Comparison of ENCODE assay signal across 22 cellular contexts in the genomic region with DNA sequence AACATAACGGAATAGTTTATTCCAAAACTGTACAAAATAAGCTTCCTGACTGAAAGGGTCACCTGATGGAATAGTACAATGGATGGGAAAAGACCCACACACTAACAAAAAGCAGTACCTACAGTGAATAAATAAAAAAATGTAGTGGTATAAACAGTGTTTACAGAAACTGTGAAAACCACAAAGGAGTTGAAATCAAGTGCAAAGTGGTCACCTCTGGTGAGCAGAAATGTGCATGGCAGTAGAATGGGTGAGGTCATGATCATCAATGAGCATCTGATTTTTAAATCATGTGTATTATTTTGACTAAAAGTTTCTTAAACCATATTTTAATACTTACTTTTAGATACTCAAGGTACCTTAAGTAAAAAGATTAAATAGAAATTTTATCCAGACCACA. TPM values are rescaled to one million over a fixed set of nuclear protein-coding genes. Genes with fewer than 3 reads are reported as not detected.
DNase-seq lines count a peak whose midpoint lies in the region; ATAC-seq, FAIRE-seq and TF ChIP-seq lines count a peak whose summit lies in the region.
"Had no signal": no experiment of that assay in that cellular context is flagged by ENCODE, and none has a peak within 500 bp of the region (broad histone marks: within the 10 kb centered on the region; RNA-seq: fewer than 3 reads in every experiment).

No MANE protein-coding gene starts in this region.

- no peak overlapping the region for H3K9ac ChIP-seq in GM12878 (ENCODE audit: control insufficient read depth, insufficient read depth, low read length)
- H3K9ac ChIP-seq in smooth muscle cell (ENCODE audit: low read depth), result no peak overlapping the region
- H3K9ac ChIP-seq: KMS-11 had no signal

- H2AFZ ChIP-seq in GM12878 (ENCODE audit: control insufficient read depth, low read depth, low read length), result no peak overlapping the region
- no peak overlapping the region for H2AFZ ChIP-seq in smooth muscle cell (ENCODE audit: low read depth)

- no peaks in the 10 kb centered on the region for H3K9me3 ChIP-seq in GM12878 (replicated peaks; ENCODE audit: control insufficient read depth, insufficient read depth, low read length)
- no peaks in the 10 kb centered on the region for H3K9me3 ChIP-seq in CD8-positive, alpha-beta memory T cell (ENCODE audit: low read length)
- H3K9me3 ChIP-seq in smooth muscle cell (replicated peaks; ENCODE audit: low read depth), result no peaks in the 10 kb centered on the region
- H3K9me3 ChIP-seq in HAP-1, result no peaks in the 10 kb centered on the region
- H3K9me3 ChIP-seq: A549 had no signal

- ATAC-seq in natural killer cell (peak; percentile 70 to 97 (median 93)), HG03175 (IDR thresholded peaks at IDR 0.05; ENCODE audit: unreplicated experiment) (peak; percentile 62), GM12878 (peak; percentile 62)
- no peak for ATAC-seq in natural killer cell treated with Interleukin-12 subunit alpha and Interleukin-12 subunit beta and Interleukin-15 and Interleukin-18, amount 100 ng/mL, for 72 hours
- ATAC-seq: A549 had no signal

- H4K20me1 ChIP-seq in GM12878 (ENCODE audit: control insufficient read depth, insufficient read depth) (no peaks in the 10 kb centered on the region), smooth muscle cell (ENCODE audit: low read depth) (no peaks in the 10 kb centered on the region)

- H3K27ac ChIP-seq in GM12878 (ENCODE audit: control insufficient read depth, insufficient read depth) (no peak overlapping the region), smooth muscle cell (ENCODE audit: low read depth) (no peak overlapping the region)
- no peak overlapping the region for H3K27ac ChIP-seq in CD8-positive, alpha-beta memory T cell (ENCODE audit: low read depth, low read length)
- H3K27ac ChIP-seq: 22Rv1, A549, C4-2B, HL-60, KMS-11 had no signal

- peaks cover 9% of the 10 kb centered on the region for H3K36me3 Mint-ChIP-seq in natural killer cell
- H3K36me3 Mint-ChIP-seq in natural killer cell treated with Interleukin-12 subunit alpha and Interleukin-12 subunit beta and Interleukin-15 and Interleukin-18, amount 100 ng/mL, for 72 hours, result peaks cover 8% of the 10 kb centered on the region
- peaks cover 8 to 46% (median 30%) of the 10 kb centered on the region in 3 donors for H3K36me3 Mint-ChIP-seq in CD8-positive, alpha-beta memory T cell

- no peaks in the 10 kb centered on the region for H3F3A ChIP-seq in smooth muscle cell (ENCODE audit: low read depth)

- intact Hi-C loops in natural killer cell (cut with micrococcal nuclease) (loop anchor here (2.0 kb wide), 1 partner anchor 130 kb away; no protein-coding TSS in a partner anchor), GM12878 (cut with micrococcal nuclease; ENCODE audit: unreplicated experiment) (no loop called here)

- H3K27me3 ChIP-seq in GM12878 (replicated peaks in 1 of 2; ENCODE audit: control insufficient read depth in 2 of 2, insufficient read depth in 2 of 2, low read length in 1 of 2) (no peaks in the 10 kb centered on the region), smooth muscle cell (ENCODE audit: low read depth) (no peaks in the 10 kb centered on the region), HAP-1 (ENCODE audit: low read depth) (no peaks in the 10 kb centered on the region)
- H3K27me3 ChIP-seq in CD8-positive, alpha-beta memory T cell (ENCODE audit: insufficient read depth, low read length, poor library complexity, severe bottlenecking), result no peaks in the 10 kb centered on the region

- TF ChIP-seq RAD21 in GM12878 (IDR thresholded peaks at IDR 0.05; ENCODE audit: insufficient read depth, low read depth, low read length), result no peak

- no peaks in the 10 kb centered on the region for H3K9me3 Mint-ChIP-seq in natural killer cell
- H3K9me3 Mint-ChIP-seq in natural killer cell treated with Interleukin-12 subunit alpha and Interleukin-12 subunit beta and Interleukin-15 and Interleukin-18, amount 100 ng/mL, for 72 hours, result no peaks in the 10 kb centered on the region
- H3K9me3 Mint-ChIP-seq in CD8-positive, alpha-beta memory T cell, result no peaks in the 10 kb centered on the region
- H3K9me3 Mint-ChIP-seq: CD4-positive, alpha-beta T cell had no signal

- RAD21 ChIA-PET in GM12878 (lab: Charles Lee; ENCODE audit: unreplicated experiment), result no interaction called here

- no peak for TF ChIP-seq EP300 in GM12878 (IDR thresholded peaks at IDR 0.05; ENCODE audit: borderline replicate concordance in 1 of 2, control insufficient read depth in 1 of 2, low read depth in 2 of 2, low read length in 2 of 2)

- WGBS in GM12878 (ENCODE audit: insufficient coverage, insufficient replicate concordance, low lambda C conversion rate, missing lambda C conversion rate), result 96% methylated on average over 1 of the region's 1 CpG
- WGBS in smooth muscle cell (ENCODE audit: low lambda C conversion rate), result 100% methylated on average over 1 of the region's 1 CpG

- H3K79me2 ChIP-seq in GM12878 (ENCODE audit: control insufficient read depth, insufficient read depth, low read length) (no peaks in the 10 kb centered on the region), smooth muscle cell (ENCODE audit: low read depth) (peaks cover 4% of the 10 kb centered on the region)

- no peaks in the 10 kb centered on the region for H3K4me1 ChIP-seq in GM12878 (ENCODE audit: control insufficient read depth, insufficient read depth, low read length)
- no peaks in the 10 kb centered on the region for H3K4me1 ChIP-seq in CD8-positive, alpha-beta memory T cell (ENCODE audit: insufficient read depth, low read length)
- H3K4me1 ChIP-seq in smooth muscle cell (ENCODE audit: low read depth), result peaks cover 10% of the 10 kb centered on the region
- peaks cover 3% of the 10 kb centered on the region; the same call in 1 of the 2 replicates for H3K4me1 ChIP-seq in HAP-1
- H3K4me1 ChIP-seq: A549 had no signal

- H3K4me3 Mint-ChIP-seq in natural killer cell, result peak overlapping the region; percentile 35
- no peak overlapping the region for H3K4me3 Mint-ChIP-seq in natural killer cell treated with Interleukin-12 subunit alpha and Interleukin-12 subunit beta and Interleukin-15 and Interleukin-18, amount 100 ng/mL, for 72 hours
- no peak overlapping the region for H3K4me3 Mint-ChIP-seq in CD8-positive, alpha-beta memory T cell
- H3K4me3 Mint-ChIP-seq: CD4-positive, alpha-beta T cell had no signal

- TF ChIP-seq POLR2A in GM12878 (IDR thresholded peaks at IDR 0.05; ENCODE audit: low read depth, low read length), result no peak

- SMC1A ChIA-PET in GM12878 (lab: Charles Lee; ENCODE audit: uncharacterized antibody, unreplicated experiment), result interaction anchor here (1.1 to 1.2 kb wide), 2 partner anchors 9 to 11 kb away, joined by 3 read pairs; no protein-coding TSS in a partner anchor

- POLR2A ChIA-PET in GM12878 (lab: Charles Lee), result no interaction called here
- POLR2A ChIA-PET in CD8-positive, alpha-beta memory T cell (lab: Charles Lee), result no interaction called here

- no peak overlapping the region for H3K4me3 ChIP-seq in GM12878
- H3K4me3 ChIP-seq in CD8-positive, alpha-beta memory T cell (ENCODE audit: low read length), result no peak overlapping the region
- no peak overlapping the region for H3K4me3 ChIP-seq in smooth muscle cell
- no peak overlapping the region for H3K4me3 ChIP-seq in HAP-1
- H3K4me3 ChIP-seq: A549 had no signal

- BruUV-seq in GM12878 (replicated peaks; lab: Mats Ljungman, UMichigan), result no TSS peak

- H3K4me2 ChIP-seq in GM12878 (ENCODE audit: control insufficient read depth, insufficient read depth), result no peak overlapping the region
- no peak overlapping the region for H3K4me2 ChIP-seq in smooth muscle cell
- H3K4me2 ChIP-seq: A549, KMS-11 had no signal

- TF ChIP-seq CTCF in natural killer cell (IDR thresholded peaks at IDR 0.05) (no peak), GM12878 (IDR thresholded peaks at IDR 0.05 in 2 of 3, conservative IDR thresholded peaks at IDR 0.05 in 1 of 3; ENCODE audit: control insufficient read depth in 2 of 3, extremely low read depth in 1 of 3, insufficient read depth in 1 of 3, low read depth in 3 of 3, low read length in 3 of 3) (no peak), smooth muscle cell (IDR thresholded peaks at IDR 0.05; ENCODE audit: borderline replicate concordance, insufficient read depth, poor library complexity, severe bottlenecking) (no peak)

- FAIRE-seq in GM12878 (lab: Jason Lieb, UNC), result no peak
- FAIRE-seq: A549, GM12891, GM19239 had no signal

- CTCF ChIA-PET in GM12878 (lab: Yijun Ruan, JAX), result no interaction called here
- CTCF ChIA-PET in CD8-positive, alpha-beta memory T cell (lab: Charles Lee), result no interaction called here

- H3K36me3 ChIP-seq in GM12878 (ENCODE audit: control insufficient read depth in 2 of 2, insufficient read depth in 2 of 2, low read length in 1 of 2) (no peaks in the 10 kb centered on the region), smooth muscle cell (ENCODE audit: low read depth) (no peaks in the 10 kb centered on the region), HAP-1 (replicated peaks) (peaks cover 12% of the 10 kb centered on the region; the same call in 1 of the 2 replicates)
- no peaks in the 10 kb centered on the region for H3K36me3 ChIP-seq in CD8-positive, alpha-beta memory T cell (ENCODE audit: insufficient read depth, low read length)

- in situ Hi-C loops in GM12878 (cut with MboI), result no loop called here
- in situ Hi-C loops in HAP-1 (cut with MboI; ENCODE audit: low sequenced_read_pairs), result no loop called here

- peaks cover 15 to 18% of the 10 kb centered on the region in 2 donors for H3K4me1 Mint-ChIP-seq in natural killer cell
- peaks cover 8 to 9% of the 10 kb centered on the region in 2 donors for H3K4me1 Mint-ChIP-seq in natural killer cell treated with Interleukin-12 subunit alpha and Interleukin-12 subunit beta and Interleukin-15 and Interleukin-18, amount 100 ng/mL, for 72 hours (ENCODE audit: low read depth in 2 of 2)
- H3K4me1 Mint-ChIP-seq in CD8-positive, alpha-beta memory T cell, result peaks cover 8 to 19% (median 8%) of the 10 kb centered on the region in 3 donors

- H3K27me3 Mint-ChIP-seq in natural killer cell (ENCODE audit: low read depth in 2 of 2), result no peaks in the 10 kb centered on the region
- no peaks in the 10 kb centered on the region for H3K27me3 Mint-ChIP-seq in natural killer cell treated with Interleukin-12 subunit alpha and Interleukin-12 subunit beta and Interleukin-15 and Interleukin-18, amount 100 ng/mL, for 72 hours
- H3K27me3 Mint-ChIP-seq in CD8-positive, alpha-beta memory T cell, result no peaks in the 10 kb centered on the region
- H3K27me3 Mint-ChIP-seq: CD4-positive, alpha-beta T cell had no signal

- peak overlapping the region; percentile 24 to 47 for H3K27ac Mint-ChIP-seq in natural killer cell
- H3K27ac Mint-ChIP-seq in natural killer cell treated with Interleukin-12 subunit alpha and Interleukin-12 subunit beta and Interleukin-15 and Interleukin-18, amount 100 ng/mL, for 72 hours, result no peak overlapping the region
- H3K27ac Mint-ChIP-seq in CD8-positive, alpha-beta memory T cell, result peak overlapping the region in 1 of 8 donors; percentile 4
- H3K27ac Mint-ChIP-seq: CD4-positive, alpha-beta T cell had no signal

- DNase-seq in natural killer cell (no peak), GM12878 (ENCODE audit: low read depth, low spot score) (no peak), activated T-cell treated with anti-CD3 and anti-CD28 coated beads for 4 hours (no peak), smooth muscle cell (lab: John Stamatoyannopoulos, UW; ENCODE audit: unreplicated experiment) (no peak), HAP-1 (ENCODE audit: low spot score in 2 of 2) (no peak)
- no peak for DNase-seq in natural killer cell treated with Interleukin-12 subunit alpha and Interleukin-12 subunit beta and Interleukin-15 and Interleukin-18, amount 100 ng/mL, for 72 hours (ENCODE audit: low spot score)
- DNase-seq in CD8-positive, alpha-beta memory T cell, result no peak
- DNase-seq: AML-193; CD4-positive, alpha-beta T cell; DMS153; DMS79; GF-D8; GOT3; H7 had no signal

RNA-seq across cellular contexts. Expression of a gene that starts 11.4 kb away (rescaled TPM):
- total RNA-seq in natural killer cell, result 10 to 100 TPM; 13.7 to 21.2 (median 14.9) TPM
- 1 to 10 TPM; 5.4 to 8.8 TPM for total RNA-seq in natural killer cell treated with Interleukin-12 subunit alpha and Interleukin-12 subunit beta and Interleukin-15 and Interleukin-18, amount 100 ng/mL, for 72 hours
- total RNA-seq in GM12878 (2013; cell fraction: nucleolus; rRNA removed), result 27.5 and 28.7 TPM in 2 replicates
- 6.8 and 7.0 TPM in 2 replicates for total RNA-seq in GM12878 (2014; rRNA removed)
- 8.0 and 9.2 TPM in 2 replicates for total RNA-seq in GM12878 (2014; rRNA removed; fragmentation: Illumina TruSeq; extraction: Trizol)
- total RNA-seq in GM12878 (2021), result 7.0 and 7.9 TPM in 2 replicates
- polyA plus RNA-seq in GM12878 (2011; ENCODE audit: low read depth), result 3.6 TPM
- 6.1 and 7.2 TPM in 2 replicates for polyA plus RNA-seq in GM12878 (2011; rRNA removed)
- 4.4 and 4.6 TPM in 2 replicates for polyA plus RNA-seq in GM12878 (2011; cell fraction: cytosol; rRNA removed)
- polyA plus RNA-seq in GM12878 (2011; cell fraction: nucleus; rRNA removed), result 6.8 and 8.4 TPM in 2 replicates
- polyA plus RNA-seq in GM12878 (2012), result 4.5 and 8.1 TPM in 2 replicates
- 7.9 and 9.6 TPM in 2 replicates for polyA plus RNA-seq in GM12878 (2014; fragmentation: Illumina TruSeq; extraction: Trizol)
- 1 to 10 TPM; 5.8 to 7.4 TPM for polyA plus RNA-seq in GM12878 (2014; fragmentation: Nextera tagmentation; extraction: Ambion mirVana)
- 4.4 and 4.5 TPM in 2 replicates for polyA plus RNA-seq in GM12878 (2014; rRNA removed)
- polyA plus RNA-seq in GM12878 (2016; fragmentation: Nextera tagmentation; extraction: Ambion mirVana), result 10 to 100 TPM; 10.3 to 12.7 TPM
- 8.6 and 10.5 TPM in 2 replicates for polyA minus RNA-seq in GM12878 (2011; rRNA and poly(A)+ RNA removed)
- polyA minus RNA-seq in GM12878 (2011; cell fraction: cytosol; rRNA and poly(A)+ RNA removed), result 3.6 and 3.9 TPM in 2 replicates
- 10.9 and 13.5 TPM in 2 replicates for polyA minus RNA-seq in GM12878 (2011; cell fraction: nucleus; rRNA and poly(A)+ RNA removed)
- total RNA-seq in CD8-positive, alpha-beta memory T cell, result 1 to 10 TPM; 4.4 to 4.6 TPM
- 11.3 TPM for polyA plus RNA-seq in CD8-positive, alpha-beta memory T cell
- 4.3 and 4.6 TPM in 2 replicates for total RNA-seq in smooth muscle cell
- polyA plus RNA-seq in smooth muscle cell, result 3.6 and 6.3 TPM in 2 replicates

Comparison
In these comparisons a context has a peak if more than half of its experiments do, and no peak if none do; other contexts are left out.
1. ATAC-seq: peak in natural killer cell (3 of 3), HG03175 (single experiment) and GM12878 (single experiment); none in natural killer cell treated with Interleukin-12 subunit alpha and Interleukin-12 subunit beta and Interleukin-15 and Interleukin-18, amount 100 ng/mL, for 72 hours (0 of 2).
2. H3K27ac Mint-ChIP-seq: peak in natural killer cell (2 of 2); none in natural killer cell treated with Interleukin-12 subunit alpha and Interleukin-12 subunit beta and Interleukin-15 and Interleukin-18, amount 100 ng/mL, for 72 hours (0 of 2).